ENCODE assay signal across 11 cellular contexts in the genomic region with DNA sequence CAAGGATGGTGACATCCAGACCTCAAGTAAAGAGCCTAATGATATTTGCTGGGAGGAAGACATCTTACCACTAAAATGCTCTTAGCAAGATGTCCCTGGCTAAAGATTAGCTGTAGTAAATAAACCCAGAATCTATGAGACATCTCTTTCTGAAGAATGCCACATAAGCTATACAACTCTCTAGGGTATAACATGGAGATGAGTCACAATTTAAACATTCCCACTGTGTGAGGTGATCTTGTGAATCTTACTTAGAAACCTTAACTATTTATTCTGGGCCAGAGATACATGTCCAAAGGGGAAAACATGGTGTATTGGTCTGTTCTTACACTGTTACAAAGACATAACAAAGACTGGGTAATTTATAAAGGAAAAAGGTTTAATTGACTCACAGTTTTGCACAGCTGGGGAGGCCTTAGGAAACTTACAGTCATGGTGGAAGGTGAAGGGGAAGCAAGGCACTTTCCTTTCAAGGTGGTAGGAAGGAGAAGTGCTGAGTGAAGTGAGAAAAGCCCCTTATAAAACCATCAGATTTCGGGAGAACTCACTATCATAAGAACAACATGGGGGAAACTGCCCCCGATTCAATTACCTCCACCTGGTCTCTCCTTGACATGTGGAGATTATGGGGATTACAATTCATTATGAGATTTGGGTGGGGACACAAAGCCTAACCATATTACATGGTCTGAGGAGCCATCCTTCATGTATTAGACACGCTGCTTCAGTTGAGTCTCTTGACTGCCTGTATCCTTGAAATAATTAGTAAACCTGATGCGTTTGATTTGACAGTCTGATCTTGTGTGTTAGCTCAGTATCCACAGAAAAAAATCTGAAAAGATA. TPM values are rescaled to one million over a fixed set of nuclear protein-coding genes. Genes with fewer than 3 reads are reported as not detected.
DNase-seq lines count a peak whose midpoint lies in the region; ATAC-seq and TF ChIP-seq lines count a peak whose summit lies in the region.
"Had no signal": no experiment of that assay in that cellular context is flagged by ENCODE, and none has a peak within 500 bp of the region (broad histone marks: within the 10 kb centered on the region; RNA-seq: fewer than 3 reads in every experiment).

No MANE protein-coding gene starts in this region.

- H4K20me1 ChIP-seq in GM23338 (replicated peaks; ENCODE audit: insufficient read depth): no peaks in the 10 kb centered on the region

- H3K36me3 ChIP-seq in A673 (ENCODE audit: insufficient read depth, low read length, poor library complexity, severe bottlenecking): no peaks in the 10 kb centered on the region
- H3K36me3 ChIP-seq in GM23338 (ENCODE audit: insufficient read depth): no peaks in the 10 kb centered on the region
- peaks cover 15% of the 10 kb centered on the region for H3K36me3 ChIP-seq in right atrium auricular region

- ATAC-seq in GM23338 (no peak), HG03097 (IDR thresholded peaks at IDR 0.05; ENCODE audit: low FRiP score, unreplicated experiment) (no peak), sciatic nerve (no peak)

- POLR2A ChIA-PET in A673 (lab: Charles Lee; ENCODE audit: low non-redundant PET): no interaction called here

- no peaks in the 10 kb centered on the region for H3K9me2 ChIP-seq in GM23338 (ENCODE audit: insufficient read depth)

- no peaks in the 10 kb centered on the region for H3K79me2 ChIP-seq in GM23338 (replicated peaks; ENCODE audit: insufficient read depth)

- intact Hi-C loops in A673 (cut with micrococcal nuclease; ENCODE audit: unreplicated experiment) (no loop called here), sciatic nerve (cut with DNase I) (no loop called here)
- intact Hi-C loops in activated T-helper 1 cell treated with anti-CD3 and anti-CD28 coated beads, Interleukin-12 subunit alpha, Interleukin-12 subunit beta, Interleukin-2, Interleukin-4 antibody, amounts not matched to agents 30 ng/mL and 10 ng/mL and 1 ng/mL, durations not matched to agents 14 hours and 24 hours and 36 hours (cut with micrococcal nuclease): loop anchor here (2.0 kb wide), 1 partner anchor 16 kb away; the partner anchor contains the start of gene KRCC1

- H3K9me3 Mint-ChIP-seq in GM23338: no peaks in the 10 kb centered on the region
- peaks cover 5% of the 10 kb centered on the region for H3K9me3 Mint-ChIP-seq in activated T-helper 1 cell treated with anti-CD3 and anti-CD28 coated beads, Interleukin-12 subunit alpha, Interleukin-12 subunit beta, Interleukin-2, Interleukin-4 antibody, amounts not matched to agents 30 ng/mL and 10 ng/mL and 1 ng/mL, durations not matched to agents 14 hours and 24 hours and 36 hours

- peaks cover 6% of the 10 kb centered on the region; the same call in 2 of the 3 replicates for H3K4me1 Mint-ChIP-seq in GM23338
- peaks cover 25% of the 10 kb centered on the region for H3K4me1 Mint-ChIP-seq in activated T-helper 1 cell treated with anti-CD3 and anti-CD28 coated beads, Interleukin-12 subunit alpha, Interleukin-12 subunit beta, Interleukin-2, Interleukin-4 antibody, amounts not matched to agents 30 ng/mL and 10 ng/mL and 1 ng/mL, durations not matched to agents 14 hours and 24 hours and 36 hours (ENCODE audit: low read depth)

- H3K27ac ChIP-seq in A673 (ENCODE audit: low read depth, low read length, poor library complexity, severe bottlenecking) (no peak overlapping the region), GM23338 (ENCODE audit: low read depth) (0 out of 2 replicates have a peak overlapping the region, but pooled peaks have one; percentile 9), right atrium auricular region (no peak overlapping the region)

- DNase-seq in A673 (ENCODE audit: low spot score) (peak; percentile 68), GM23338 (ENCODE audit: low spot score) (no peak), hepatic stellate cell (ENCODE audit: low spot score) (peak; percentile 57), sciatic nerve (ENCODE audit: low spot score) (no peak), right atrium auricular region (ENCODE audit: low spot score) (no peak), epidermal melanocyte (ENCODE audit: insufficient read length, low spot score) (no peak)
- no peak for DNase-seq in activated T-helper 1 cell treated with anti-CD3 and anti-CD28 coated beads, Interleukin-12 subunit alpha, Interleukin-12 subunit beta, Interleukin-2, Interleukin-4 antibody, amounts not matched to agents 30 ng/mL and 10 ng/mL and 1 ng/mL, durations not matched to agents 14 hours and 24 hours and 36 hours (ENCODE audit: low spot score)
- DNase-seq: caudate nucleus, DMS79, NCI-H2171 had no signal

- no peak overlapping the region for H3K4me3 ChIP-seq in A673 (ENCODE audit: low read depth, low read length, poor library complexity, severe bottlenecking)
- H3K4me3 ChIP-seq in GM23338: no peak overlapping the region
- no peak overlapping the region for H3K4me3 ChIP-seq in right atrium auricular region

- CTCF ChIA-PET in A673 (lab: Charles Lee): no interaction called here

- H3K27me3 Mint-ChIP-seq in GM23338 (ENCODE audit: insufficient read depth, low read depth, poor library complexity): no peaks in the 10 kb centered on the region
- H3K27me3 Mint-ChIP-seq in activated T-helper 1 cell treated with anti-CD3 and anti-CD28 coated beads, Interleukin-12 subunit alpha, Interleukin-12 subunit beta, Interleukin-2, Interleukin-4 antibody, amounts not matched to agents 30 ng/mL and 10 ng/mL and 1 ng/mL, durations not matched to agents 14 hours and 24 hours and 36 hours (ENCODE audit: insufficient read depth): no peaks in the 10 kb centered on the region

- H3K27me3 ChIP-seq in A673 (replicated peaks; ENCODE audit: insufficient read depth, low read depth, low read length, poor library complexity) (no peaks in the 10 kb centered on the region), GM23338 (ENCODE audit: insufficient read depth) (no peaks in the 10 kb centered on the region), right atrium auricular region (no peaks in the 10 kb centered on the region)

- no peak overlapping the region for H3K4me2 ChIP-seq in GM23338

- TF ChIP-seq CTCF in A673 (conservative IDR thresholded peaks at IDR 0.05; ENCODE audit: low read depth, low read length): no peak
- no peak for TF ChIP-seq CTCF in GM23338 (conservative IDR thresholded peaks at IDR 0.05; ENCODE audit: low read depth in 2 of 2)
- TF ChIP-seq CTCF in right atrium auricular region (IDR thresholded peaks at IDR 0.05): no peak

- no peaks in the 10 kb centered on the region for H3K9me3 ChIP-seq in A673 (ENCODE audit: low read depth, low read length, poor library complexity, severe bottlenecking)
- no peaks in the 10 kb centered on the region for H3K9me3 ChIP-seq in right atrium auricular region

- H2AFZ ChIP-seq in GM23338: no peak overlapping the region

- H3K4me3 Mint-ChIP-seq in GM23338: no peak overlapping the region
- no peak overlapping the region for H3K4me3 Mint-ChIP-seq in activated T-helper 1 cell treated with anti-CD3 and anti-CD28 coated beads, Interleukin-12 subunit alpha, Interleukin-12 subunit beta, Interleukin-2, Interleukin-4 antibody, amounts not matched to agents 30 ng/mL and 10 ng/mL and 1 ng/mL, durations not matched to agents 14 hours and 24 hours and 36 hours

- H3K36me3 Mint-ChIP-seq in GM23338 (ENCODE audit: low read depth): peaks cover 3% of the 10 kb centered on the region; the same call in 1 of the 3 replicates
- peaks cover 22% of the 10 kb centered on the region for H3K36me3 Mint-ChIP-seq in activated T-helper 1 cell treated with anti-CD3 and anti-CD28 coated beads, Interleukin-12 subunit alpha, Interleukin-12 subunit beta, Interleukin-2, Interleukin-4 antibody, amounts not matched to agents 30 ng/mL and 10 ng/mL and 1 ng/mL, durations not matched to agents 14 hours and 24 hours and 36 hours (ENCODE audit: low read depth)

- H3K27ac Mint-ChIP-seq in GM23338: peak overlapping the region; percentile 72; the same call in 1 of the 2 replicates
- peak overlapping the region; percentile 36 for H3K27ac Mint-ChIP-seq in activated T-helper 1 cell treated with anti-CD3 and anti-CD28 coated beads, Interleukin-12 subunit alpha, Interleukin-12 subunit beta, Interleukin-2, Interleukin-4 antibody, amounts not matched to agents 30 ng/mL and 10 ng/mL and 1 ng/mL, durations not matched to agents 14 hours and 24 hours and 36 hours

- no TSS peak for BruUV-seq in A673 (replicated peaks; lab: Mats Ljungman, UMichigan)

- H3K4me1 ChIP-seq in A673 (ENCODE audit: insufficient read depth, low read length, poor library complexity, severe bottlenecking): no peaks in the 10 kb centered on the region
- H3K4me1 ChIP-seq in GM23338 (ENCODE audit: insufficient read depth): no peaks in the 10 kb centered on the region
- peaks cover 0 to 4% of the 10 kb centered on the region in 2 donors for H3K4me1 ChIP-seq in right atrium auricular region

- no peaks in the 10 kb centered on the region for H3F3A ChIP-seq in GM23338 (replicated peaks; ENCODE audit: low read depth)

TF ChIP-seq in GM23338, 12 proteins besides CTCF, POLR2A, EP300 and RAD21 (continues in another document):
- TF ChIP-seq CREB1 (CRISPR knock-in tag; IDR thresholded peaks at IDR 0.05; ENCODE audit: low read depth) (no peak), NANOG (IDR thresholded peaks at IDR 0.05; ENCODE audit: borderline replicate concordance) (no peak), STAT1 (IDR thresholded peaks at IDR 0.05; ENCODE audit: unreplicated experiment) (no peak)

RNA-seq across cellular contexts. Expression of gene KRCC1, which starts 17.1 kb away (rescaled TPM):
- total RNA-seq in A673 (2021) (8.5 and 9.3 TPM in 2 replicates), sciatic nerve (35.0 TPM), right atrium auricular region (10 to 100 TPM; 20.6 to 27.5 TPM)
- total RNA-seq in GM23338 (2014; rRNA removed; shearing (Covaris generic)): 10.3 and 10.5 TPM in 2 replicates
- polyA plus RNA-seq in GM23338 (2016; fragmentation: Nextera tagmentation; extraction: Ambion mirVana): 12.5 and 12.8 TPM in 2 replicates
- total RNA-seq in activated T-helper 1 cell treated with anti-CD3 and anti-CD28 coated beads, Interleukin-12 subunit alpha, Interleukin-12 subunit beta, Interleukin-2, Interleukin-4 antibody, amounts not matched to agents 30 ng/mL and 10 ng/mL and 1 ng/mL, durations not matched to agents 14 hours and 24 hours and 36 hours: 16.9 and 17.9 TPM in 2 replicates

RNA-seq across cellular contexts. Expression of gene RNU2-63P, which starts 22.1 kb away (rescaled TPM):
- 10.9 and 11.4 TPM in 2 replicates for total RNA-seq in A673 (2021)
- total RNA-seq in GM23338 (2014; rRNA removed; shearing (Covaris generic)): not detected in 2 replicates
- 2.0 and 2.8 TPM in 2 replicates for polyA plus RNA-seq in GM23338 (2016; fragmentation: Nextera tagmentation; extraction: Ambion mirVana)
- total RNA-seq in activated T-helper 1 cell treated with anti-CD3 and anti-CD28 coated beads, Interleukin-12 subunit alpha, Interleukin-12 subunit beta, Interleukin-2, Interleukin-4 antibody, amounts not matched to agents 30 ng/mL and 10 ng/mL and 1 ng/mL, durations not matched to agents 14 hours and 24 hours and 36 hours: 28.5 and 32.9 TPM in 2 replicates
- total RNA-seq in sciatic nerve: 10.3 TPM
- not detected for total RNA-seq in right atrium auricular region

RNA-seq across cellular contexts. Expression of gene SMYD1, which starts 29.1 kb away (rescaled TPM):
- total RNA-seq in A673 (2021) (not detected in 2 replicates), sciatic nerve (0.49 TPM), right atrium auricular region (100 to 1,000 TPM in 1 of 2 donors, 10 to 100 TPM in 1; 74.8 to 179 TPM)
- 0.07 TPM in 1 of 2 replicates, not detected in the other for total RNA-seq in GM23338 (2014; rRNA removed; shearing (Covaris generic))
- 0.35 TPM in 1 of 2 replicates, not detected in the other for polyA plus RNA-seq in GM23338 (2016; fragmentation: Nextera tagmentation; extraction: Ambion mirVana)
- total RNA-seq in activated T-helper 1 cell treated with anti-CD3 and anti-CD28 coated beads, Interleukin-12 subunit alpha, Interleukin-12 subunit beta, Interleukin-2, Interleukin-4 antibody, amounts not matched to agents 30 ng/mL and 10 ng/mL and 1 ng/mL, durations not matched to agents 14 hours and 24 hours and 36 hours: not detected in 2 replicates

Comparison
In these comparisons a context has a peak if more than half of its experiments do, and no peak if none do; other contexts are left out.
1. DNase-seq: peak in A673 (single experiment) and hepatic stellate cell (single experiment); none in GM23338 (single experiment), activated T-helper 1 cell treated with anti-CD3 and anti-CD28 coated beads, Interleukin-12 subunit alpha, Interleukin-12 subunit beta, Interleukin-2, Interleukin-4 antibody, amounts not matched to agents 30 ng/mL and 10 ng/mL and 1 ng/mL, durations not matched to agents 14 hours and 24 hours and 36 hours (single experiment), sciatic nerve (single experiment), right atrium auricular region (single experiment) and epidermal melanocyte (single experiment).
2. RNA of gene RNU2-63P, which starts 22.1 kb away (total RNA-seq): 28.5 to 32.9 TPM in activated T-helper 1 cell treated with anti-CD3 and anti-CD28 coated beads, Interleukin-12 subunit alpha, Interleukin-12 subunit beta, Interleukin-2, Interleukin-4 antibody, amounts not matched to agents 30 ng/mL and 10 ng/mL and 1 ng/mL, durations not matched to agents 14 hours and 24 hours and 36 hours, 10.9 to 11.4 TPM in A673 and 10.3 TPM in sciatic nerve (single experiment); not detected in GM23338 and not detected in right atrium auricular region; every median in the first group is over 10 times any median in the second.
3. RNA of gene SMYD1, which starts 29.1 kb away (total RNA-seq): 74.8 to 179 TPM in right atrium auricular region; 0.49 TPM in sciatic nerve (single experiment), 0.07 TPM in GM23338, not detected in activated T-helper 1 cell treated with anti-CD3 and anti-CD28 coated beads, Interleukin-12 subunit alpha, Interleukin-12 subunit beta, Interleukin-2, Interleukin-4 antibody, amounts not matched to agents 30 ng/mL and 10 ng/mL and 1 ng/mL, durations not matched to agents 14 hours and 24 hours and 36 hours and not detected in A673; every median in the first group is over 10 times any median in the second.